ENCODE assay signal across 12 cellular contexts in the genomic region with DNA sequence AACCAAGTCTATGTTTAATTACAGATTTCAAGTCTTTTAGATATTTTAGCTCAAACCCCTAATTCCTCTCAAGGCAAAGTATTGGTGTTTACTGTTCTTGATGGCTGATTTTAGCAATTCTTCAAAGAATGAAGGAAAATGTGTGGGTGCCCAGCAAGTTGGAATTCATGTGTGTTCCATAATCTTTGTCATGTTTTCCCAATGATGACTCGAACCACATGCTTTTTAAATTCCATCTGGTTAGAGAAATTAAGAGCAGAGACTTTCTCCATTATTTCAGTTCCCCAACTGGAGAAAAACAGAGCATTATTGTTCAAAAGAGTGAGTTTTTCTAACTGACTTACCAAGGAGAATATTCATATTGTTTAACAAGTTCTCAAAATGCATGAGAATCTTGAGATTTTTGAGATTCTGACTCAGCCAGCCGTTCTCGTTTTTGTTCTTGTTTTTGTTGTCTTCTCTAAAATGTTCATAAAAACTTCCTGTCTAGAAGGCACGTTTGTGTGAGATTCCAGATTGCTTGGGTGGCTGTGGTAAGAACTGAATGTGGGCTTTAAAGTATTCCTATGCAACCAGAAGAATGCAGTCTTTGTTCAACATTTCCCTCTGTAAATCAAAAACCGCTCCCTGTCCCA.
DNase-seq lines count a peak whose midpoint lies in the region.
"Had no signal": no experiment of that assay in that cellular context is flagged by ENCODE, and none has a peak within 500 bp of the region (broad histone marks: within the 10 kb centered on the region; RNA-seq: fewer than 3 reads in every experiment).

No MANE protein-coding gene starts in this region.

- peak overlapping the region; percentile 78 for H3K27ac ChIP-seq in GM23248

- H3K4me1 ChIP-seq in GM23248 (ENCODE audit: insufficient read depth), result peaks cover 36% of the 10 kb centered on the region
- peaks cover 24% of the 10 kb centered on the region for H3K4me1 ChIP-seq in adipocyte (ENCODE audit: control insufficient read depth, insufficient read depth, low read length)

- H3K79me2 ChIP-seq in GM23248 (ENCODE audit: insufficient read depth), result no peaks in the 10 kb centered on the region

- DNase-seq in GM23248 (peak; percentile 76), adipocyte (ENCODE audit: low read depth) (peak; percentile 78), foreskin melanocyte (peak; percentile 97), superior temporal gyrus (ENCODE audit: extremely low spot score) (peak; percentile 25), islet precursor cell (no peak), GDM1 (lab: John Stamatoyannopoulos, UW) (no peak), midbrain (lab: John Stamatoyannopoulos, UW) (no peak)
- DNase-seq in stimulated activated CD8-positive, alpha-beta memory T cell treated with anti-CD3 and anti-CD28 coated beads, Interleukin-4, amount 100 ng/mL, for 48 hours, result no peak
- DNase-seq: activated naive CD4-positive, alpha-beta T cell treated with anti-CD3 and anti-CD28 coated beads, Interleukin-2, amount 10 ng/mL, durations not matched to agents 7 days and 5 days; NCI-H1417 treated with DMSO at 0.1 percent for 48 hours; NCI-H526; Right ventricle myocardium superior had no signal

- no peaks in the 10 kb centered on the region for H3K9me2 ChIP-seq in GM23248 (ENCODE audit: insufficient read depth)

- H3K36me3 ChIP-seq in GM23248 (ENCODE audit: low read depth) (no peaks in the 10 kb centered on the region), adipocyte (ENCODE audit: control insufficient read depth, insufficient read depth, low read length, severe bottlenecking) (no peaks in the 10 kb centered on the region)

- H2AFZ ChIP-seq in GM23248, result peak overlapping the region; percentile 63

- H3K9me3 ChIP-seq in GM23248 (ENCODE audit: low read depth) (no peaks in the 10 kb centered on the region), adipocyte (ENCODE audit: control insufficient read depth, low read length) (no peaks in the 10 kb centered on the region)

- WGBS in GM23248 (ENCODE audit: low coverage in 1 of 2, low lambda C conversion rate in 2 of 2, missing lambda C conversion rate in 2 of 2), 2 experiments, result 2 to 4% methylated on average over 5 of the region's 5 CpGs

- in situ Hi-C loops in GM23248 (cut with MboI), result no loop called here

- H3K27me3 ChIP-seq in GM23248 (replicated peaks; ENCODE audit: insufficient read depth), result no peaks in the 10 kb centered on the region
- H3K27me3 ChIP-seq in adipocyte (replicated peaks; ENCODE audit: control insufficient read depth, insufficient read depth, low read length), result no peaks in the 10 kb centered on the region

- peaks cover 37% of the 10 kb centered on the region for H3F3A ChIP-seq in GM23248 (ENCODE audit: insufficient read depth)

- no peaks in the 10 kb centered on the region for H4K20me1 ChIP-seq in GM23248 (ENCODE audit: insufficient read depth)

- peak overlapping the region; percentile 49 for H3K4me3 ChIP-seq in GM23248
- H3K4me3 ChIP-seq in adipocyte (ENCODE audit: low read length), result peak overlapping the region; percentile 1

- peak overlapping the region; percentile 75 for H3K4me2 ChIP-seq in GM23248 (ENCODE audit: unreplicated experiment)

- H3K9ac ChIP-seq in GM23248 (peak overlapping the region; percentile 45), adipocyte (ENCODE audit: low read length) (peak overlapping the region; percentile 58)

Comparison
In these comparisons a context has a peak if more than half of its experiments do, and no peak if none do; other contexts are left out.
1. DNase-seq: peak in GM23248 (single experiment), adipocyte (single experiment), foreskin melanocyte (single experiment) and superior temporal gyrus (single experiment); none in islet precursor cell (single experiment), GDM1 (single experiment), midbrain (single experiment) and stimulated activated CD8-positive, alpha-beta memory T cell treated with anti-CD3 and anti-CD28 coated beads, Interleukin-4, amount 100 ng/mL, for 48 hours (single experiment).